ENCODE assay signal across 21 cellular contexts in genomic region chr10:5652746-5653145, GRCh38.
"Had no signal": no experiment of that assay in that cellular context is flagged by ENCODE, and none has a peak within 500 bp of the region (broad histone marks: within the 10 kb centered on the region; RNA-seq: fewer than 3 reads in every experiment).

No MANE protein-coding gene starts in this region.

- H3K27ac ChIP-seq: epithelial cell of prostate, lower lobe of right lung, neutrophil, SK-N-MC, thyroid gland, WERI-Rb-1 had no signal

- H3K4me3 ChIP-seq: lower lobe of right lung, SK-N-MC, thyroid gland had no signal

- ATAC-seq: activated CD4-positive, alpha-beta T cell treated with anti-CD3 and anti-CD28 coated beads for 36 hours; activated naive CD8-positive, alpha-beta T cell treated with anti-CD3 and anti-CD28 coated beads, Interleukin-2, amount 50 U/mL, for 24 hours; naive thymus-derived CD4-positive, alpha-beta T cell; stimulated activated naive CD8-positive, alpha-beta T cell treated with anti-CD3 and anti-CD28 coated beads, Interleukin-15, amount 100 ng/mL, for 72 hours; T-cell had no signal

- H3K9me3 ChIP-seq: lower lobe of right lung, neutrophil, thyroid gland had no signal

- H3K4me1 ChIP-seq: thyroid gland had no signal

- H3K27me3 ChIP-seq: neutrophil, thyroid gland had no signal

- DNase-seq: activated CD4-positive, alpha-beta memory T cell treated with anti-CD3 and anti-CD28 coated beads, Interleukin-2, amount 10 ng/mL, durations not matched to agents 7 days and 5 days; activated CD4-positive, alpha-beta T cell treated with anti-CD3 and anti-CD28 coated beads for 36 hours; activated naive CD4-positive, alpha-beta T cell; activated naive CD8-positive, alpha-beta T cell treated with anti-CD3 and anti-CD28 coated beads, Interleukin-2, amount 50 U/mL, for 24 hours; activated T-cell treated with anti-CD3 and anti-CD28 coated beads, Interleukin-2, amount 50 U/mL, for 48 hours; caudate nucleus; cortex of kidney; effector CD8-positive, alpha-beta T cell; hypothalamus; kidney glomerular epithelial cell; lower lobe of right lung; naive thymus-derived CD4-positive, alpha-beta T cell; stimulated activated CD4-positive, alpha-beta T cell treated with anti-CD3 and anti-CD28 coated beads, Interleukin-4, amount 100 ng/mL, for 24 hours; stimulated activated naive CD8-positive, alpha-beta T cell treated with anti-CD3 and anti-CD28 coated beads, Interleukin-15, amount 100 ng/mL, for 72 hours; T-cell; T1000; WERI-Rb-1 had no signal

- H3K36me3 ChIP-seq: thyroid gland, WERI-Rb-1 had no signal
